In genomic region chr6:7390218-7390878, GRCh38 we compare ENCODE assay signal across 8 cellular contexts. TPM values are rescaled to one million over a fixed set of nuclear protein-coding genes. Genes with fewer than 3 reads are reported as not detected.
DNase-seq lines count a peak whose midpoint lies in the region; ATAC-seq, FAIRE-seq and TF ChIP-seq lines count a peak whose summit lies in the region.

No MANE protein-coding gene starts in this region.

- H3K36me3 ChIP-seq in GM23248 (ENCODE audit: low read depth), result peaks cover 10% of the 10 kb centered on the region
- peaks cover 27% of the 10 kb centered on the region for H3K36me3 ChIP-seq in NT2/D1 (ENCODE audit: insufficient read depth, insufficient read length, low read length)
- H3K36me3 ChIP-seq in duodenal mucosa (ENCODE audit: control insufficient read depth in 1 of 2, insufficient read depth in 2 of 2, low read length in 2 of 2), result peaks cover 3 to 19% of the 10 kb centered on the region in 2 donors
- no peaks in the 10 kb centered on the region for H3K36me3 ChIP-seq in neural progenitor cell

- H4K20me1 ChIP-seq in GM23248 (ENCODE audit: insufficient read depth) (no peaks in the 10 kb centered on the region), neural progenitor cell (ENCODE audit: low read depth) (peaks cover 6% of the 10 kb centered on the region)

- no peaks in the 10 kb centered on the region for H3K27me3 Mint-ChIP-seq in neural progenitor cell (ENCODE audit: insufficient read depth, low read depth)

- H3K4me2 ChIP-seq in GM23248 (ENCODE audit: unreplicated experiment) (peak overlapping the region; percentile 92), neural progenitor cell (peak overlapping the region; percentile 85)

- in situ Hi-C loops in GM23248 (cut with MboI), result no loop called here

- H3K9me3 ChIP-seq in GM23248 (ENCODE audit: low read depth) (no peaks in the 10 kb centered on the region), NT2/D1 (ENCODE audit: insufficient read depth, low read length) (no peaks in the 10 kb centered on the region), duodenal mucosa (ENCODE audit: control insufficient read depth in 1 of 2, low read length in 2 of 2) (no peaks in the 10 kb centered on the region), neural progenitor cell (ENCODE audit: low read depth) (no peaks in the 10 kb centered on the region)

- peaks cover 21% of the 10 kb centered on the region for H3K4me1 Mint-ChIP-seq in neural progenitor cell

- H3K4me3 ChIP-seq in GM23248, result peak overlapping the region; percentile 89
- H3K4me3 ChIP-seq in NT2/D1 (ENCODE audit: insufficient read length, low read depth), result peak overlapping the region; percentile 88
- peak overlapping the region; percentile 78 to 88 for H3K4me3 ChIP-seq in duodenal mucosa (ENCODE audit: low read depth in 1 of 2, low read length in 2 of 2)
- H3K4me3 ChIP-seq in neural progenitor cell, result peak overlapping the region; percentile 73

- H3K9ac ChIP-seq in GM23248 (peak overlapping the region; percentile 87), NT2/D1 (ENCODE audit: insufficient read length, low read depth) (peak overlapping the region; percentile 92), duodenal mucosa (ENCODE audit: low read depth in 1 of 2, low read length in 2 of 2) (peak overlapping the region; percentile 69 to 83), neural progenitor cell (peak overlapping the region; percentile 15)

- H3K4me3 Mint-ChIP-seq in neural progenitor cell, result peak overlapping the region; percentile 94

- H3K79me2 ChIP-seq in GM23248 (ENCODE audit: insufficient read depth) (peaks cover 57% of the 10 kb centered on the region), neural progenitor cell (ENCODE audit: low read depth) (peaks cover 40% of the 10 kb centered on the region)

- peak overlapping the region; percentile 88 for H3K27ac ChIP-seq in GM23248
- peak overlapping the region; percentile 95 for H3K27ac ChIP-seq in duodenal mucosa (ENCODE audit: low read depth, low read length)
- H3K27ac ChIP-seq in neural progenitor cell, result no peak overlapping the region

- 1 to 2% methylated on average over 14 of the region's 14 CpGs for WGBS in GM23248 (ENCODE audit: low coverage in 1 of 2, low lambda C conversion rate in 2 of 2, missing lambda C conversion rate in 2 of 2), 2 experiments

- FAIRE-seq in GM12891 (lab: Jason Lieb, UNC), result peak; percentile 58
- no peak for FAIRE-seq in frontal cortex (lab: Jason Lieb, UNC)

- H3F3A ChIP-seq in GM23248 (ENCODE audit: insufficient read depth) (peaks cover 21% of the 10 kb centered on the region), neural progenitor cell (ENCODE audit: low read depth) (peaks cover 18% of the 10 kb centered on the region)

- no peak for TF ChIP-seq CTCF in neural progenitor cell (IDR thresholded peaks at IDR 0.05)

- H3K9me3 Mint-ChIP-seq in neural progenitor cell, result no peaks in the 10 kb centered on the region

- H2AFZ ChIP-seq in GM23248, result peak overlapping the region; percentile 98
- peak overlapping the region; percentile 96 for H2AFZ ChIP-seq in neural progenitor cell (replicated peaks)

- peak overlapping the region; percentile 38 for H3K27ac Mint-ChIP-seq in neural progenitor cell

- H3K4me1 ChIP-seq in GM23248 (ENCODE audit: insufficient read depth) (peaks cover 25% of the 10 kb centered on the region), NT2/D1 (ENCODE audit: insufficient read depth, insufficient read length) (no peaks in the 10 kb centered on the region), duodenal mucosa (ENCODE audit: control insufficient read depth in 1 of 2, insufficient read depth in 2 of 2, low read length in 2 of 2) (peaks cover 24 to 26% of the 10 kb centered on the region in 2 donors), neural progenitor cell (peaks cover 16% of the 10 kb centered on the region)

- H3K27me3 ChIP-seq in GM23248 (replicated peaks; ENCODE audit: insufficient read depth) (no peaks in the 10 kb centered on the region), NT2/D1 (ENCODE audit: insufficient read depth, insufficient read length) (no peaks in the 10 kb centered on the region), duodenal mucosa (ENCODE audit: control insufficient read depth in 1 of 2, insufficient read depth in 2 of 2, low read length in 2 of 2) (no peaks in the 10 kb centered on the region), neural progenitor cell (no peaks in the 10 kb centered on the region)

- TF ChIP-seq POLR2A in GM12891 (IDR thresholded peaks at IDR 0.05; ENCODE audit: low read depth, low read length), result no peak

- H3K36me3 Mint-ChIP-seq in neural progenitor cell, result peaks cover 5% of the 10 kb centered on the region

- DNase-seq in GM12891 (ENCODE audit: insufficient read length, low spot score) (no peak), GM23248 (no peak), NT2/D1 (ENCODE audit: low read depth, low spot score) (peak; percentile 3), neural progenitor cell (ENCODE audit: low spot score) (no peak), NOMO-1 treated with DMSO at 0.1 percent for 48 hours (lab: John Stamatoyannopoulos, UW; ENCODE audit: unreplicated experiment) (no peak), frontal cortex (ENCODE audit: low spot score in 2 of 2) (no peak)

- H3K9me2 ChIP-seq in GM23248 (ENCODE audit: insufficient read depth), result no peaks in the 10 kb centered on the region

- no peak for ATAC-seq in HG02970 (IDR thresholded peaks at IDR 0.05; ENCODE audit: low FRiP score, unreplicated experiment)

TF ChIP-seq in GM12891, 5 proteins besides CTCF, POLR2A, EP300 and RAD21:
- no peak for TF ChIP-seq POU2F2 (IDR thresholded peaks at IDR 0.05; ENCODE audit: low read depth, low read length)
- no peak for TF ChIP-seq PAX5 (IDR thresholded peaks at IDR 0.05; ENCODE audit: insufficient read depth, low read length, severe bottlenecking)
- no peak for TF ChIP-seq POLR2AphosphoS5 (IDR thresholded peaks at IDR 0.05; ENCODE audit: low read depth, low read length)
- TF ChIP-seq TAF1 (IDR thresholded peaks at IDR 0.05; ENCODE audit: low read depth, low read length), result no peak
- no peak for TF ChIP-seq SPI1 (IDR thresholded peaks at IDR 0.05; ENCODE audit: low read depth, low read length)

RNA-seq across cellular contexts. Expression of gene RIOK1, which starts 0.7 kb away (rescaled TPM):
- polyA plus RNA-seq in GM12891 (2012; ENCODE audit: low read depth, missing spikeins), result 18.1 TPM
- 13.2 and 22.5 TPM in 2 replicates for total RNA-seq in GM23248 (2014; rRNA removed; shearing (Covaris generic))
- polyA plus RNA-seq in GM23248 (2016; fragmentation: Nextera tagmentation; extraction: Ambion mirVana), result 22.4 and 26.4 TPM in 2 replicates
- total RNA-seq in neural progenitor cell (ENCODE audit: low replicate concordance), result 17.3 and 21.5 TPM in 2 replicates
- total RNA-seq in frontal cortex, result 26.5 TPM

RNA-seq across cellular contexts. Expression of gene CAGE1, which starts 0.8 kb away (rescaled TPM):
- 0.05 TPM for polyA plus RNA-seq in GM12891 (2012; ENCODE audit: low read depth, missing spikeins)
- not detected in 2 replicates for total RNA-seq in GM23248 (2014; rRNA removed; shearing (Covaris generic))
- not detected in 2 replicates for polyA plus RNA-seq in GM23248 (2016; fragmentation: Nextera tagmentation; extraction: Ambion mirVana)
- total RNA-seq in neural progenitor cell (ENCODE audit: low replicate concordance) (0.03 TPM in 1 of 2 replicates, not detected in the other), frontal cortex (not detected)

Comparison
In these comparisons a context has a peak if more than half of its experiments do, and no peak if none do; other contexts are left out.
1. H3K9ac ChIP-seq: peak in every context shown above with its lines; median percentile 92 in NT2/D1; 87 in GM23248; 76 in duodenal mucosa; 15 in neural progenitor cell.